13 cellular contexts compared by ENCODE assay signal in the genomic region with DNA sequence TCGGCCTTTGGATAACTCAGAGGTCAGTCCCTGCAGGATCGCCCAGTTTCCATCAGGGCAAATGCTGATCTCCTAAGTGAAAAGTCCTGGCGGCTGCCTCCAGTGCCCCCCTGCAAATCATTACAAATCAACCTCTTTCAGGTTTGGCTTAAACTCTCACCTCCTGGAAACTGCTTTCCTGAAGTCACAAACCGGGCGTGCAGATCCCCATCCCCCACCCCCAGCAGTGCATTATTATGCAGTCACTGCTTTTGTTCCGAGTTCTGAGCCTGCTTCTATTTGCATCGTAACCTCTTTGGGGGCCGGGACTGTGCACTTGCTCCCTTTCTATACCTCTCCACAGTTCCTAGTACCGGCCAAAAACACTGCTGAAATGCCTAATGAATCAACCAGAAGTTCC. TPM values are rescaled to one million over a fixed set of nuclear protein-coding genes. Genes with fewer than 3 reads are reported as not detected.
DNase-seq lines count a peak whose midpoint lies in the region; ATAC-seq and TF ChIP-seq lines count a peak whose summit lies in the region.
"Had no signal": no experiment of that assay in that cellular context is flagged by ENCODE, and none has a peak within 500 bp of the region (broad histone marks: within the 10 kb centered on the region; RNA-seq: fewer than 3 reads in every experiment).

Gene USP44 (minus strand): TSS at position 172 of the 400 bp plus-strand sequence. CDS start 17,220 bp downstream, outside the sequence.

- no peak for ATAC-seq in heart right ventricle

- TF ChIP-seq CTCF in Loucy (conservative IDR thresholded peaks at IDR 0.05; ENCODE audit: low read length) (no peak), endothelial cell (IDR thresholded peaks at IDR 0.05; ENCODE audit: unreplicated experiment) (no peak), parathyroid adenoma (IDR thresholded peaks at IDR 0.05) (no peak), heart right ventricle (IDR thresholded peaks at IDR 0.05) (no peak)

- intact Hi-C loops in heart right ventricle (cut with DNase I) = no loop called here

- H3K27ac ChIP-seq in parathyroid adenoma (no peak within 1 kb of the TSS), heart right ventricle (no peak within 1 kb of the TSS)

- no peak for DNase-seq in T-helper 2 cell treated with Interferon-gamma antibody and Interleukin-4, amounts not matched to agents 5 μg/mL and 100 μg/mL, for 36 hours (ENCODE audit: low spot score)
- DNase-seq in T-helper 2 cell = no peak
- no peak for DNase-seq in endothelial cell (ENCODE audit: low spot score)
- no peak for DNase-seq in NCI-H2107 (lab: John Stamatoyannopoulos, UW)
- DNase-seq in activated effector memory CD4-positive, alpha-beta T cell treated with anti-CD3 and anti-CD28 coated beads, Interleukin-2, amount 50 U/mL, for 16 hours = no peak
- DNase-seq in heart right ventricle = no peak
- DNase-seq: 8988T; effector CD8-positive, alpha-beta T cell; HFFc6; NCI-H345 had no signal

- H3K27ac Mint-ChIP-seq in T-helper 2 cell treated with Interferon-gamma antibody and Interleukin-4, amounts not matched to agents 5 μg/mL and 100 μg/mL, for 36 hours = peak within 1 kb of the TSS; percentile 78
- no peak within 1 kb of the TSS for H3K27ac Mint-ChIP-seq in endothelial cell (ENCODE audit: unreplicated experiment)
- H3K27ac Mint-ChIP-seq: HFFc6 had no signal

- peaks cover 46% of the 10 kb centered on the region for H3K79me2 ChIP-seq in Loucy (ENCODE audit: insufficient read depth, low read length)
- H3K79me2 ChIP-seq in parathyroid adenoma = no peaks in the 10 kb centered on the region

- peaks cover 7% of the 10 kb centered on the region for H3K9me3 Mint-ChIP-seq in T-helper 2 cell treated with Interferon-gamma antibody and Interleukin-4, amounts not matched to agents 5 μg/mL and 100 μg/mL, for 36 hours
- H3K9me3 Mint-ChIP-seq in endothelial cell (ENCODE audit: unreplicated experiment) = no peaks in the 10 kb centered on the region

- H3K4me1 ChIP-seq in Loucy (ENCODE audit: insufficient read depth, low read length, poor library complexity, severe bottlenecking) (peaks cover 66% of the 10 kb centered on the region), parathyroid adenoma (no peaks in the 10 kb centered on the region), heart right ventricle (peaks cover 0 to 14% (median 9%) of the 10 kb centered on the region in 9 donors)

- H3K36me3 ChIP-seq in Loucy (ENCODE audit: insufficient read depth, low read length) = no peaks in the 10 kb centered on the region
- no peaks in the 10 kb centered on the region for H3K36me3 ChIP-seq in parathyroid adenoma (ENCODE audit: control insufficient read depth, insufficient read depth, low read length)
- no peaks in the 10 kb centered on the region for H3K36me3 ChIP-seq in heart right ventricle

- 30 to 39% methylated on average over 9 of the region's 9 CpGs for WGBS in heart right ventricle, 2 donors

- H3K36me3 Mint-ChIP-seq in T-helper 2 cell treated with Interferon-gamma antibody and Interleukin-4, amounts not matched to agents 5 μg/mL and 100 μg/mL, for 36 hours (ENCODE audit: low read depth) = peaks cover 5% of the 10 kb centered on the region
- H3K36me3 Mint-ChIP-seq in endothelial cell (ENCODE audit: low read depth, unreplicated experiment) = peaks cover 4% of the 10 kb centered on the region

- H4K20me1 ChIP-seq in Loucy (ENCODE audit: insufficient read depth, low read length, poor library complexity, severe bottlenecking) = no peaks in the 10 kb centered on the region

- peak within 1 kb of the TSS; percentile 95 for H3K4me2 ChIP-seq in Loucy (ENCODE audit: low read depth, low read length, poor library complexity, severe bottlenecking)
- no peak within 1 kb of the TSS for H3K4me2 ChIP-seq in parathyroid adenoma (ENCODE audit: low read length)

- H3K27me3 ChIP-seq in Loucy (ENCODE audit: insufficient read depth, low read length, poor library complexity, severe bottlenecking) (no peaks in the 10 kb centered on the region), parathyroid adenoma (ENCODE audit: control insufficient read depth, insufficient read depth, low read length) (no peaks in the 10 kb centered on the region), heart right ventricle (peaks cover 0 to 46% (median 17%) of the 10 kb centered on the region in 7 donors)

- no peaks in the 10 kb centered on the region for H3K9me2 ChIP-seq in Loucy (replicated peaks; ENCODE audit: low read depth, low read length)

- H3K9ac ChIP-seq in Loucy (ENCODE audit: low read depth, low read length, poor library complexity, severe bottlenecking) (peak within 1 kb of the TSS; percentile 89), parathyroid adenoma (no peak within 1 kb of the TSS)

- peaks cover 21% of the 10 kb centered on the region for H3K27me3 Mint-ChIP-seq in T-helper 2 cell treated with Interferon-gamma antibody and Interleukin-4, amounts not matched to agents 5 μg/mL and 100 μg/mL, for 36 hours (ENCODE audit: low read depth)
- H3K27me3 Mint-ChIP-seq in endothelial cell (ENCODE audit: unreplicated experiment) = peaks cover 5% of the 10 kb centered on the region

- peaks cover 51% of the 10 kb centered on the region for H3K4me1 Mint-ChIP-seq in T-helper 2 cell treated with Interferon-gamma antibody and Interleukin-4, amounts not matched to agents 5 μg/mL and 100 μg/mL, for 36 hours (ENCODE audit: low read depth)
- peaks cover 25% of the 10 kb centered on the region for H3K4me1 Mint-ChIP-seq in endothelial cell (ENCODE audit: unreplicated experiment)

- peaks cover 9% of the 10 kb centered on the region for H3F3A ChIP-seq in Loucy (ENCODE audit: low read depth)

- H2AFZ ChIP-seq in Loucy (ENCODE audit: low read length) (peak within 1 kb of the TSS; percentile 92), parathyroid adenoma (peak within 1 kb of the TSS; percentile 36)

- H3K4me3 Mint-ChIP-seq in T-helper 2 cell treated with Interferon-gamma antibody and Interleukin-4, amounts not matched to agents 5 μg/mL and 100 μg/mL, for 36 hours = peak within 1 kb of the TSS; percentile 75
- peak within 1 kb of the TSS; percentile 8 for H3K4me3 Mint-ChIP-seq in endothelial cell (ENCODE audit: unreplicated experiment)
- H3K4me3 Mint-ChIP-seq: HFFc6 had no signal

- peak within 1 kb of the TSS; percentile 86 for H3K4me3 ChIP-seq in Loucy (ENCODE audit: low read length, poor library complexity, severe bottlenecking)
- no peak within 1 kb of the TSS for H3K4me3 ChIP-seq in parathyroid adenoma (ENCODE audit: low read depth, low read length)
- H3K4me3 ChIP-seq in heart right ventricle = no peak within 1 kb of the TSS

- no peaks in the 10 kb centered on the region for H3K9me3 ChIP-seq in Loucy (ENCODE audit: insufficient read depth, low read depth, low read length)
- no peaks in the 10 kb centered on the region for H3K9me3 ChIP-seq in parathyroid adenoma (ENCODE audit: control insufficient read depth, low read length)
- peaks cover 0 to 9% (median 0%) of the 10 kb centered on the region in 11 donors for H3K9me3 ChIP-seq in heart right ventricle

RNA-seq across cellular contexts. Expression of gene USP44, which starts in this region (rescaled TPM):
- total RNA-seq in endothelial cell (ENCODE audit: unreplicated experiment) (10.4 TPM), heart right ventricle (under 1 TPM in 9 of 10 donors, not detected in 1; 0.19 to 0.89 (median 0.31) TPM)
- polyA plus RNA-seq in heart right ventricle = under 1 TPM; 0.06 to 0.73 TPM
- total RNA-seq: HFFc6, MCF 10A had no signal
